Comparison of ENCODE assay signal across 20 cellular contexts in the genomic region with DNA sequence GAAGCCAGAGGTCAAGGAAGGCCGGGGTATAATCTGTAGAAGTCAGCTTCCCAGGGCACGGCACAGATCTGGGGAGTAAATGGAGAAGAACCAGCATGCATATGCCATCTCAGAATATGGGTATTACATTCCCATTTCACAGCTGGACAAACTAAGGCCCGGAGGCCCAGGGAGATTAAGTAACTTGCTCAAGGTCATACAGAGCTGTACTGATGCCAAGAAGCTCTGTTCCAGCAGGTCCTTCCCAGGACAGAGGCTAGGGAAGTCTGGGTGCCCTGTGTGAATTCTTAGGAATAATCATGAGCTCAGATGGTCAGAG. TPM values are rescaled to one million over a fixed set of nuclear protein-coding genes. Genes with fewer than 3 reads are reported as not detected.
A peak's percentile ranks its signal among the peaks of the same experiment; 100 is the strongest.
DNase-seq lines count a peak whose midpoint lies in the region; ATAC-seq, FAIRE-seq and TF ChIP-seq lines count a peak whose summit lies in the region.
"Had no signal": no experiment of that assay in that cellular context is flagged by ENCODE, and none has a peak within 500 bp of the region (broad histone marks: within the 10 kb centered on the region; RNA-seq: fewer than 3 reads in every experiment).

No MANE protein-coding gene starts in this region.

- H4K20me1 ChIP-seq in H1 (replicated peaks in 1 of 2; ENCODE audit: control insufficient read depth in 1 of 2, insufficient read depth in 2 of 2, low read length in 2 of 2) (peaks cover 0 to 1% of the 10 kb centered on the region in 2 experiments), MM.1S (ENCODE audit: insufficient read depth, low read length) (no peaks in the 10 kb centered on the region)

- H3K4me2 ChIP-seq in H1 (ENCODE audit: insufficient read depth in 1 of 2, low read depth in 2 of 2, low read length in 2 of 2) (no peak overlapping the region), MM.1S (ENCODE audit: low read depth, low read length) (no peak overlapping the region)

- no peak overlapping the region for H3K14ac ChIP-seq in H1 (ENCODE audit: insufficient read length)

- H3F3A ChIP-seq in MM.1S (ENCODE audit: insufficient read depth, low read length): no peaks in the 10 kb centered on the region

- H2BK120ac ChIP-seq in H1 (replicated peaks; ENCODE audit: low read depth, low read length): no peak overlapping the region

- H3K9me3 Mint-ChIP-seq in nephron: no peaks in the 10 kb centered on the region
- H3K9me3 Mint-ChIP-seq: stimulated activated naive CD8-positive, alpha-beta T cell treated with anti-CD3 and anti-CD28 coated beads, Interleukin-15, amount 100 ng/mL, for 72 hours had no signal

- FAIRE-seq in H1 (lab: Jason Lieb, UNC): no peak
- FAIRE-seq: GM12892 had no signal

- no peak overlapping the region for H3K4me3 Mint-ChIP-seq in nephron
- H3K4me3 Mint-ChIP-seq: activated CD8-positive, alpha-beta memory T cell treated with anti-CD3 and anti-CD28 coated beads, Interleukin-2, amount 10 ng/mL, durations not matched to agents 7 days and 5 days; stimulated activated naive CD8-positive, alpha-beta T cell treated with anti-CD3 and anti-CD28 coated beads, Interleukin-15, amount 100 ng/mL, for 72 hours had no signal

- H3K9me2 ChIP-seq in MM.1S (replicated peaks; ENCODE audit: insufficient read depth, low read length): no peaks in the 10 kb centered on the region

- H3K9ac ChIP-seq in H1 (replicated peaks in 1 of 4; ENCODE audit: extremely low read depth in 1 of 4, low read depth in 3 of 4, low read length in 3 of 4): no peak overlapping the region
- H3K9ac ChIP-seq in MM.1S (ENCODE audit: low read length): no peak overlapping the region

- H2BK20ac ChIP-seq in H1 (ENCODE audit: low read length): no peak overlapping the region

- H3K27ac ChIP-seq in RWPE1 (peak overlapping the region; percentile 87), H1 (ENCODE audit: low read depth, low read length) (no peak overlapping the region), thoracic aorta (peak overlapping the region; percentile 86 to 89), MM.1S (ENCODE audit: low read length) (no peak overlapping the region)
- H3K27ac ChIP-seq: epithelial cell of prostate had no signal

- no peak overlapping the region for H2BK15ac ChIP-seq in H1 (ENCODE audit: low read length)

- POLR2A ChIA-PET in RWPE1 (lab: Yijun Ruan, JAX; ENCODE audit: low non-redundant PET): no interaction called here
- POLR2A ChIA-PET in H1 (lab: Charles Lee; ENCODE audit: partially characterized antibody): interaction anchor here (0.7 to 2.1 kb wide), 3 partner anchors 11 to 296 kb away, joined by 3 to 11 read pairs (median 3); no protein-coding TSS in a partner anchor

- no peak overlapping the region for H2BK5ac ChIP-seq in H1 (ENCODE audit: low read depth, low read length)

- no peak overlapping the region for H4K91ac ChIP-seq in H1 (replicated peaks; ENCODE audit: insufficient read length, low read length)

- H3K9me3 ChIP-seq in H1 (ENCODE audit: insufficient read depth in 2 of 2, low read depth in 1 of 2, low read length in 1 of 2) (no peaks in the 10 kb centered on the region), thoracic aorta (no peaks in the 10 kb centered on the region), MM.1S (replicated peaks; ENCODE audit: insufficient read depth, low read length) (no peaks in the 10 kb centered on the region)

- CTCF ChIA-PET in RWPE1 (lab: Yijun Ruan, JAX): interaction anchor here (0.5 to 0.6 kb wide), 2 partner anchors 19 to 1012 kb away, joined by 3 read pairs; partner anchors contain the start of gene COL27A1
- CTCF ChIA-PET in H1 (lab: Charles Lee; ENCODE audit: partially characterized antibody): interaction anchor here (0.6 to 2.4 kb wide), 7 partner anchors 11 to 1035 kb away, joined by 3 to 13 read pairs (median 5); partner anchors contain the start of gene COL27A1

- no peaks in the 10 kb centered on the region for H3K79me1 ChIP-seq in H1 (ENCODE audit: low read depth, low read length)

- H3K36me3 ChIP-seq in H1 (ENCODE audit: control insufficient read depth in 2 of 4, insufficient read depth in 4 of 4, low read length in 3 of 4): no peaks in the 10 kb centered on the region; a peak in 2 of 8 replicates
- H3K36me3 ChIP-seq in thoracic aorta: no peaks in the 10 kb centered on the region
- no peaks in the 10 kb centered on the region for H3K36me3 ChIP-seq in MM.1S (replicated peaks; ENCODE audit: insufficient read depth, low read length)

- no peaks in the 10 kb centered on the region for H3K27me3 Mint-ChIP-seq in nephron (ENCODE audit: low read depth)
- H3K27me3 Mint-ChIP-seq: stimulated activated naive CD8-positive, alpha-beta T cell treated with anti-CD3 and anti-CD28 coated beads, Interleukin-15, amount 100 ng/mL, for 72 hours had no signal

- no peak for TF ChIP-seq CTCF in RWPE1 (conservative IDR thresholded peaks at IDR 0.05; ENCODE audit: low read depth)
- TF ChIP-seq CTCF in H1 (IDR thresholded peaks at IDR 0.05; ENCODE audit: control extremely low read depth in 1 of 3, insufficient read depth in 1 of 3, low read depth in 1 of 3, low read length in 3 of 3): no peak
- no peak for TF ChIP-seq CTCF in nephron (IDR thresholded peaks at IDR 0.05; ENCODE audit: unreplicated experiment in 3 of 3)
- no peak for TF ChIP-seq CTCF in thoracic aorta (IDR thresholded peaks at IDR 0.05)
- no peak for TF ChIP-seq CTCF in GM13976 (IDR thresholded peaks at IDR 0.05; ENCODE audit: borderline replicate concordance, control extremely low read depth, extremely low read depth, insufficient read depth, missing control alignments)
- TF ChIP-seq CTCF in MM.1S (IDR thresholded peaks at IDR 0.05; ENCODE audit: low read length): no peak

- peaks cover 76% of the 10 kb centered on the region for H3K4me1 Mint-ChIP-seq in nephron
- H3K4me1 Mint-ChIP-seq: activated CD8-positive, alpha-beta memory T cell treated with anti-CD3 and anti-CD28 coated beads, Interleukin-2, amount 10 ng/mL, durations not matched to agents 7 days and 5 days; stimulated activated naive CD8-positive, alpha-beta T cell treated with anti-CD3 and anti-CD28 coated beads, Interleukin-15, amount 100 ng/mL, for 72 hours had no signal

- H3K56ac ChIP-seq in H1 (replicated peaks; ENCODE audit: insufficient read length, low read depth, low read length): no peak overlapping the region

- no peak overlapping the region for H4K5ac ChIP-seq in H1 (ENCODE audit: insufficient read length, low read depth, low read length)

- H3K36me3 Mint-ChIP-seq in nephron (ENCODE audit: low read depth): peaks cover 3% of the 10 kb centered on the region
- H3K36me3 Mint-ChIP-seq: activated CD8-positive, alpha-beta memory T cell treated with anti-CD3 and anti-CD28 coated beads, Interleukin-2, amount 10 ng/mL, durations not matched to agents 7 days and 5 days had no signal

- no peak overlapping the region for H2BK12ac ChIP-seq in H1 (ENCODE audit: low read depth, low read length)

- ATAC-seq in thoracic aorta (ENCODE audit: insufficient number of reproducible peaks, low FRiP score, low read depth): no peak
- ATAC-seq: activated CD8-positive, alpha-beta memory T cell treated with anti-CD3 and anti-CD28 coated beads, Interleukin-2, amount 10 ng/mL, durations not matched to agents 7 days and 5 days; stimulated activated naive CD8-positive, alpha-beta T cell treated with anti-CD3 and anti-CD28 coated beads, Interleukin-15, amount 100 ng/mL, for 72 hours had no signal

- no peak for TF ChIP-seq POLR2A in H1 (IDR thresholded peaks at IDR 0.05; ENCODE audit: control extremely low read depth in 1 of 2, low read depth in 2 of 2, low read length in 2 of 2)

- H4K8ac ChIP-seq in H1 (ENCODE audit: extremely low read depth, insufficient read depth, low read length): no peak overlapping the region

- no peak for TF ChIP-seq EP300 in H1 (IDR thresholded peaks at IDR 0.05; ENCODE audit: borderline replicate concordance in 1 of 2, low read depth in 2 of 2, low read length in 2 of 2)

- no peaks in the 10 kb centered on the region for H3K79me2 ChIP-seq in H1 (ENCODE audit: control insufficient read depth in 1 of 2, insufficient read depth in 2 of 2, low read length in 2 of 2)
- H3K79me2 ChIP-seq in MM.1S (ENCODE audit: low read length): no peaks in the 10 kb centered on the region

- no peak overlapping the region for H2AK5ac ChIP-seq in H1 (ENCODE audit: low read depth, low read length)

- H3K4me1 ChIP-seq in H1 (replicated peaks in 1 of 4; ENCODE audit: control insufficient read depth in 3 of 4, insufficient read depth in 4 of 4, low read length in 3 of 4) (no peaks in the 10 kb centered on the region; a peak in 1 of 7 replicates), thoracic aorta (ENCODE audit: control insufficient read depth in 1 of 2, low read depth in 2 of 2) (peaks cover 38 to 100% of the 10 kb centered on the region in 2 donors), MM.1S (ENCODE audit: low read length) (no peaks in the 10 kb centered on the region)

- peak overlapping the region; percentile 87 to 98 (median 94) for H3K27ac Mint-ChIP-seq in nephron
- H3K27ac Mint-ChIP-seq: activated CD8-positive, alpha-beta memory T cell treated with anti-CD3 and anti-CD28 coated beads, Interleukin-2, amount 10 ng/mL, durations not matched to agents 7 days and 5 days had no signal

- no peak overlapping the region for H3K23ac ChIP-seq in H1 (ENCODE audit: insufficient read length)

- no peak for DNase-seq in RWPE1 (ENCODE audit: low spot score)
- no peak for DNase-seq in H1 (ENCODE audit: low read depth in 1 of 2, low spot score in 2 of 2)
- DNase-seq in thoracic aorta (ENCODE audit: low spot score): no peak
- DNase-seq in SHP77 treated with DMSO at 0.1 percent for 48 hours (lab: John Stamatoyannopoulos, UW): no peak
- no peak for DNase-seq in GM13976 (ENCODE audit: low spot score)
- no peak for DNase-seq in MM.1S
- DNase-seq in NCI-H446 treated with DMSO at 0.1 percent for 48 hours (lab: John Stamatoyannopoulos, UW): no peak
- DNase-seq: activated CD8-positive, alpha-beta memory T cell treated with anti-CD3 and anti-CD28 coated beads, Interleukin-2, amount 10 ng/mL, durations not matched to agents 7 days and 5 days; activated effector memory CD4-positive, alpha-beta T cell treated with Interleukin-2 at 50 U/mL for 16 hours; cortex of kidney; GDM1; HCEC 1CT; NCI-H1436 treated with DMSO at 0.1 percent for 48 hours; NCI-H446; SIG-M5; stimulated activated CD4-positive, alpha-beta T cell treated with anti-CD3 and anti-CD28 coated beads, Interleukin-15, amount 100 ng/mL, for 24 hours; stimulated activated naive CD8-positive, alpha-beta T cell treated with anti-CD3 and anti-CD28 coated beads, Interleukin-15, amount 100 ng/mL, for 72 hours had no signal

- no peak overlapping the region for H2AFZ ChIP-seq in H1 (ENCODE audit: low read length)
- H2AFZ ChIP-seq in MM.1S (ENCODE audit: low read length): no peak overlapping the region

- TF ChIP-seq RAD21 in H1 (IDR thresholded peaks at IDR 0.05 in 1 of 2, conservative IDR thresholded peaks at IDR 0.05 in 1 of 2; ENCODE audit: low read depth in 2 of 2, low read length in 2 of 2): no peak

- H3K4me3 ChIP-seq in H1 (ENCODE audit: extremely low read depth in 1 of 4, insufficient read depth in 2 of 4, low read depth in 3 of 4, low read length in 4 of 4) (no peak overlapping the region), thoracic aorta (no peak overlapping the region), MM.1S (ENCODE audit: low read length) (no peak overlapping the region)

- H3K18ac ChIP-seq in H1 (ENCODE audit: extremely low read depth, low read length): no peak overlapping the region

- 60% methylated on average over 3 of the region's 3 CpGs; no CpG with 5 or more reads in 1 of the 2 experiments for WGBS in H1 (ENCODE audit: extremely low coverage in 1 of 2, insufficient coverage in 1 of 2, insufficient read length in 1 of 2, insufficient replicate concordance in 2 of 2, low coverage in 1 of 2, low lambda C conversion rate in 2 of 2, missing lambda C conversion rate in 1 of 2), 2 experiments

- in situ Hi-C loops in GM13976 (cut with MboI; ENCODE audit: low sequenced_read_pairs, unreplicated experiment): no loop called here

- H3K23me2 ChIP-seq in H1 (ENCODE audit: low read depth, low read length): no peaks in the 10 kb centered on the region

- H3K4ac ChIP-seq in H1 (replicated peaks; ENCODE audit: insufficient read length, low read depth, low read length): no peak overlapping the region

- no peaks in the 10 kb centered on the region for H3K27me3 ChIP-seq in H1 (replicated peaks in 1 of 4; ENCODE audit: control insufficient read depth in 3 of 4, extremely low read depth in 1 of 4, insufficient read depth in 3 of 4, low read length in 3 of 4)
- H3K27me3 ChIP-seq in thoracic aorta (replicated peaks; ENCODE audit: insufficient read depth): no peaks in the 10 kb centered on the region
- H3K27me3 ChIP-seq in MM.1S (replicated peaks; ENCODE audit: insufficient read depth, low read length): peaks cover 20% of the 10 kb centered on the region

RNA-seq across cellular contexts. Expression of gene COL27A1, which starts 19.2 kb away (rescaled TPM):
- total RNA-seq in H1 (2021; fragmentation: NEBNext Ultra II Directional; extraction: Animal tissue kit (Norgen Biotek cat#: 25700)): 22.5 and 22.8 TPM in 2 replicates
- 15.1 and 26.0 TPM in 2 replicates for polyA plus RNA-seq in H1 (2011; rRNA removed)
- polyA plus RNA-seq in H1 (2011; cell fraction: cytosol; rRNA removed): 17.3 TPM
- polyA plus RNA-seq in H1 (2011; cell fraction: nucleus; rRNA removed): 250 TPM
- polyA plus RNA-seq in H1 (2012, experiment 1 of 2): 15.6 to 20.3 TPM (median 17.3 TPM) in 4 replicates
- polyA plus RNA-seq in H1 (2012, experiment 2 of 2): 4.8 TPM
- polyA plus RNA-seq in H1 (2013, experiment 1 of 2): 17.7 TPM
- polyA plus RNA-seq in H1 (2013, experiment 2 of 2): 15.1 TPM
- polyA minus RNA-seq in H1 (2011; rRNA and poly(A)+ RNA removed): 12.9 and 15.0 TPM in 2 replicates
- polyA minus RNA-seq in H1 (2011; cell fraction: cytosol; rRNA and poly(A)+ RNA removed): 7.2 TPM
- 55.6 TPM for polyA minus RNA-seq in H1 (2011; cell fraction: nucleus; rRNA and poly(A)+ RNA removed)
- total RNA-seq in thoracic aorta: 10 to 100 TPM; 18.5 to 57.1 TPM

Comparison
In these comparisons a context has a peak if more than half of its experiments do, and no peak if none do; other contexts are left out.
1. H3K27ac ChIP-seq: peak in RWPE1 (single experiment) and thoracic aorta (2 of 2); none in H1 (single experiment) and MM.1S (single experiment).